Comparison of ENCODE assay signal across 1 cellular context in the genomic region with DNA sequence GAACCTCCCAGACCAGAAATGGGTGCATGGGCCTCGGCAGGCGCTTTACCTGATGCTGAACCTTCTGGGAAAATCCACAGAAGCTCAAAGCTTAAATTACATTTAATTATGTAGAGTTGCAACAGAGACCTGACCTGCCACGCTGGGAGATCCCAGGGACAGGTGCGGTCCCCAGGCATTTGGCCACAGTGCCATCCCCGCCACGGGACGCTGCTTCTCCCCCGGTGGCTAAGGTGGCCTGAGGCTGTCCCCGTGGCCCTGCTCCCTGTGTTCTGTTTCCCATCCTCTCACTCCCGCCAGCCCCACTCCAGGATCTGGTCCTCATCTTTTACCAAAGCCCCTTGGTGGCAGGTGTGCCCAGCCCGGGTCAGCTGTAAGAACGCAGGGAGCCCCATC.
TF ChIP-seq lines count a peak whose summit lies in the region.

No MANE protein-coding gene starts in this region.

TF ChIP-seq in GM23338, 12 proteins besides CTCF, POLR2A, EP300 and RAD21 (continued from another document):
- TF ChIP-seq, protein P1, sequence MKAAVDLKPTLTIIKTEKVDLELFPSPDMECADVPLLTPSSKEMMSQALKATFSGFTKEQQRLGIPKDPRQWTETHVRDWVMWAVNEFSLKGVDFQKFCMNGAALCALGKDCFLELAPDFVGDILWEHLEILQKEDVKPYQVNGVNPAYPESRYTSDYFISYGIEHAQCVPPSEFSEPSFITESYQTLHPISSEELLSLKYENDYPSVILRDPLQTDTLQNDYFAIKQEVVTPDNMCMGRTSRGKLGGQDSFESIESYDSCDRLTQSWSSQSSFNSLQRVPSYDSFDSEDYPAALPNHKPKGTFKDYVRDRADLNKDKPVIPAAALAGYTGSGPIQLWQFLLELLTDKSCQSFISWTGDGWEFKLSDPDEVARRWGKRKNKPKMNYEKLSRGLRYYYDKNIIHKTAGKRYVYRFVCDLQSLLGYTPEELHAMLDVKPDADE (IDR thresholded peaks at IDR 0.05), result no peak
- TF ChIP-seq JUNB (IDR thresholded peaks at IDR 0.05; ENCODE audit: unreplicated experiment), result no peak
- no peak for TF ChIP-seq POLR2AphosphoS5 (IDR thresholded peaks at IDR 0.05; ENCODE audit: low read depth)
